In the genomic region with DNA sequence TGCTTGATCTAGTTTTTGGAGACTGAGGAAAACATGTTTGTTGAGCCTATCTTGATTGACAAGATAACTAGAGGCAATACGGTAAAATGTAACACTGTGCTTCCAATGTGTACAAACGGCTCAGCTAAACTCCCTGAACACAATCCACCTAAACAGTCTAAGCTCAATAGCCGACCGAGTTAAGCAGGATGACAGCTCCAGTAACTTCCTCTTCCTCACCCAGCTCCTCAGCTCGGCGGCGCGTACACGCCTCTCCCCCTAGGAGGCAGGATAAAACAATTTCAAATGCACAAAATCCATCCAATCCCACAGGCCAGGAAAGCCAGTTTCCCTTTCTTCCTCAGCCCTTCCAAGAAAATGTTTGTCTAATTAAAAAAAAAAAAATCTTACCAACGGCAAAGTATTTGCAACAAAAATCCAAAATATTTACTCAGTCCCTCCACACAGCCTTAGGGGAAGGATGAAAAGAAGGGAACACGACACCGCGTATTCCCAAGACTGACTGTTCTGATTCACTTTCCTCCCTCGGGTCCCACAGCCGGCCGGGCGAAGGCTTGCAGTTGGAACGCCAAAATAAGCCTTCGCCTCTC, we compare ENCODE assay signal across 8 cellular contexts. TPM values are rescaled to one million over a fixed set of nuclear protein-coding genes. Genes with fewer than 3 reads are reported as not detected.
DNase-seq lines count a peak whose midpoint lies in the region; ATAC-seq, FAIRE-seq and TF ChIP-seq lines count a peak whose summit lies in the region.

No MANE protein-coding gene starts in this region.

- DNase-seq in COLO829 (ENCODE audit: low spot score) = peak; percentile 94
- peak; percentile 81 for DNase-seq in LoVo (ENCODE audit: low spot score)
- DNase-seq in RPMI8226 = peak; percentile 76
- DNase-seq in foreskin melanocyte = peak; percentile 87
- DNase-seq in neural crest cell (ENCODE audit: low read depth, low spot score) = peak; percentile 47
- DNase-seq in urothelium cell line (ENCODE audit: low spot score) = peak; percentile 81

- no peak for FAIRE-seq in urothelium cell line (lab: Jason Lieb, UNC)

- TF ChIP-seq CTCF in neural crest cell (conservative IDR thresholded peaks at IDR 0.05) = peak; percentile 68

- H3K4me3 Mint-ChIP-seq in activated naive CD4-positive, alpha-beta T cell treated with anti-CD3 and anti-CD28 coated beads, Interleukin-2, amount 50 U/mL, for 24 hours = peak overlapping the region; percentile 87
- H3K4me3 Mint-ChIP-seq in neural crest cell = peak overlapping the region; percentile 97

- peak; percentile 26 for ATAC-seq in GM21515 (IDR thresholded peaks at IDR 0.05; ENCODE audit: unreplicated experiment)

- peaks cover 72% of the 10 kb centered on the region for H3K4me1 Mint-ChIP-seq in activated naive CD4-positive, alpha-beta T cell treated with anti-CD3 and anti-CD28 coated beads, Interleukin-2, amount 50 U/mL, for 24 hours
- H3K4me1 Mint-ChIP-seq in neural crest cell = peaks cover 25% of the 10 kb centered on the region

- peaks cover 4% of the 10 kb centered on the region for H3K36me3 Mint-ChIP-seq in activated naive CD4-positive, alpha-beta T cell treated with anti-CD3 and anti-CD28 coated beads, Interleukin-2, amount 50 U/mL, for 24 hours
- no peaks in the 10 kb centered on the region for H3K36me3 Mint-ChIP-seq in neural crest cell (ENCODE audit: low read depth)

- peak overlapping the region; percentile 96 for H3K27ac Mint-ChIP-seq in activated naive CD4-positive, alpha-beta T cell treated with anti-CD3 and anti-CD28 coated beads, Interleukin-2, amount 50 U/mL, for 24 hours
- peak overlapping the region; percentile 89 for H3K27ac Mint-ChIP-seq in neural crest cell (ENCODE audit: unreplicated experiment)

- no peaks in the 10 kb centered on the region for H3K9me3 Mint-ChIP-seq in activated naive CD4-positive, alpha-beta T cell treated with anti-CD3 and anti-CD28 coated beads, Interleukin-2, amount 50 U/mL, for 24 hours
- no peaks in the 10 kb centered on the region for H3K9me3 Mint-ChIP-seq in neural crest cell

- no peaks in the 10 kb centered on the region for H3K27me3 Mint-ChIP-seq in activated naive CD4-positive, alpha-beta T cell treated with anti-CD3 and anti-CD28 coated beads, Interleukin-2, amount 50 U/mL, for 24 hours
- no peaks in the 10 kb centered on the region for H3K27me3 Mint-ChIP-seq in neural crest cell (ENCODE audit: low read depth)

RNA-seq across cellular contexts. Expression of a gene that starts 1.0 kb away (rescaled TPM):
- total RNA-seq in neural crest cell = 30.2 and 31.3 TPM in 2 replicates

RNA-seq across cellular contexts. Expression of a gene that starts 44.5 kb away (rescaled TPM):
- 39.0 and 45.1 TPM in 2 replicates for total RNA-seq in neural crest cell

Comparison
In these comparisons a context has a peak if more than half of its experiments do, and no peak if none do; other contexts are left out.
1. Peak in every context shown above with its lines: DNase-seq and ATAC-seq.